ENCODE assay signal across 8 cellular contexts in the genomic region with DNA sequence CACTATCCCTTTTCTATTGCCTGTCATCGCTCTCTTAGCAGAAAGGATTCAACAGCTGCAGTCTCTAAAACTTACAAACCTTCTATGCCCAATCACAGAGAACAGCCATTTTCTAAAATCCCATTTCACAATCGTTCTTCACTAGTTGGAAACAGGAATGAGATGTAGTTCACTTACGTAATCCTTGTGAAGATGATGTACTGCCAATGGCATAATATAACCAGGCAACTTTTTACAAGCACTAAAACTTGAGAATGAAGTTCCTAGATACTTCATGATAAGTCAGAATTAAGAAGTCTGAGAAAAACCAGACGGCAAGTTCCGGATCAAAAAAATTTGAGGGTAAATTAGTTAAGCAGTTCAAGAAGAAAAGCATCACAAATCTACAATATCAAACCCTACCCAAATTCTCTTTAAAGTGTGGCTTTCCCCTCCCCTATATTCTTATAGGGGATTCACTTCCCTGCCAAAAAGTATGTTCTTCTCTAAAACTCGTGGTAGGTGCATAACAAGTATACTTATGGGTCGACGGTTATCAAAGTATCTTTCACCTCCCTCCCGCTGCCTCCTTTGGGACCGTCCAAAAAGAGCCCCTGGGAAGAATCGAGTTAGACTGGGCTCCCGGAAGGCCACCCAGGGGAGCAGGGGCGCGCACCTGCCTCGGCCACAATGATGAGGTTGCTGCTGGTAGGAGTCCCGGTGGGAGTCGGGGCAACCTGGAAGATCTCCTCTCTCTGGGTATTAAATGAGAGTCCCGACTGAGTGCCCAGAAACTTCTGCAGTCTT. TPM values are rescaled to one million over a fixed set of nuclear protein-coding genes. Genes with fewer than 3 reads are reported as not detected.
DNase-seq lines count a peak whose midpoint lies in the region; ATAC-seq, FAIRE-seq and TF ChIP-seq lines count a peak whose summit lies in the region.

No MANE protein-coding gene starts in this region.

- intact Hi-C loops in adrenal gland (cut with DNase I) = loop anchor here in 1 of 2 donors (10.0 kb wide), 1 partner anchor 53 kb away; a partner anchor contains a TSS

- H3K27ac Mint-ChIP-seq in immature natural killer cell = peak overlapping the region; percentile 84 to 96 (median 89)
- peak overlapping the region; percentile 88 for H3K27ac Mint-ChIP-seq in stimulated activated naive CD8-positive, alpha-beta T cell treated with anti-CD3 and anti-CD28 coated beads, Interleukin-15, Interleukin-2, amounts not matched to agents 100 ng/mL and 50 ng/mL, for 24 hours

- peaks cover 35 to 60% of the 10 kb centered on the region in 2 donors for H3K4me1 Mint-ChIP-seq in immature natural killer cell
- peaks cover 54% of the 10 kb centered on the region for H3K4me1 Mint-ChIP-seq in stimulated activated naive CD8-positive, alpha-beta T cell treated with anti-CD3 and anti-CD28 coated beads, Interleukin-15, Interleukin-2, amounts not matched to agents 100 ng/mL and 50 ng/mL, for 24 hours (ENCODE audit: low read depth)

- TF ChIP-seq CTCF in GM12864 (IDR thresholded peaks at IDR 0.05; ENCODE audit: low read depth, low read length, missing control alignments) = no peak
- TF ChIP-seq CTCF in KMS-11 (conservative IDR thresholded peaks at IDR 0.05; ENCODE audit: low read depth, low read length) = no peak
- no peak for TF ChIP-seq CTCF in adrenal gland (IDR thresholded peaks at IDR 0.05)

- 0 out of 2 replicates have a peak, but pooled peaks cover 9% of the 10 kb centered on the region for H3K79me2 ChIP-seq in KMS-11 (ENCODE audit: insufficient read depth, low read depth)

- H3K9me3 ChIP-seq in adrenal gland (replicated peaks in 1 of 3) = no peaks in the 10 kb centered on the region

- H2AFZ ChIP-seq in KMS-11 (ENCODE audit: low read depth) = peak overlapping the region; percentile 78; the same call in 1 of the 2 replicates

- H3K4me1 ChIP-seq in KMS-11 (ENCODE audit: low read depth, poor library complexity, severe bottlenecking) = peaks cover 10% of the 10 kb centered on the region
- H3K4me1 ChIP-seq in adrenal gland (replicated peaks in 1 of 2) = peaks cover 0 to 24% of the 10 kb centered on the region in 2 donors

- H3K4me3 ChIP-seq in GM12864 (ENCODE audit: low read depth, low read length) (peak overlapping the region; percentile 81), KMS-11 (IDR thresholded peaks at IDR 0.05; ENCODE audit: insufficient read depth, low read depth, low read length) (no peak overlapping the region), adrenal gland (peak overlapping the region; percentile 39 to 97 (median 53))

- H3K27ac ChIP-seq in KMS-11 = no peak overlapping the region
- peak overlapping the region in 4 of 5 donors; percentile 14 to 86 (median 64) for H3K27ac ChIP-seq in adrenal gland

- DNase-seq in GM12864 (ENCODE audit: low read depth) (no peak), adrenal gland (no peak), immature natural killer cell (no peak), cerebellum (ENCODE audit: low spot score) (no peak), urothelium cell line (ENCODE audit: low spot score) (no peak)

- FAIRE-seq in urothelium cell line (lab: Jason Lieb, UNC) = no peak

- H3K9ac ChIP-seq in KMS-11 = peak overlapping the region; percentile 56; the same call in 1 of the 2 replicates

- no peaks in the 10 kb centered on the region for H3K27me3 ChIP-seq in KMS-11 (ENCODE audit: insufficient read depth, low read depth)
- H3K27me3 ChIP-seq in adrenal gland = no peaks in the 10 kb centered on the region

- H3K4me2 ChIP-seq in KMS-11 = peak overlapping the region; percentile 55

- H3K9me3 Mint-ChIP-seq in immature natural killer cell = no peaks in the 10 kb centered on the region
- H3K9me3 Mint-ChIP-seq in stimulated activated naive CD8-positive, alpha-beta T cell treated with anti-CD3 and anti-CD28 coated beads, Interleukin-15, Interleukin-2, amounts not matched to agents 100 ng/mL and 50 ng/mL, for 24 hours = peaks cover 4% of the 10 kb centered on the region

- H3K36me3 ChIP-seq in KMS-11 (ENCODE audit: insufficient read depth) (no peaks in the 10 kb centered on the region), adrenal gland (replicated peaks in 1 of 2) (no peaks in the 10 kb centered on the region)

- H3K36me3 Mint-ChIP-seq in immature natural killer cell = no peaks in the 10 kb centered on the region
- H3K36me3 Mint-ChIP-seq in stimulated activated naive CD8-positive, alpha-beta T cell treated with anti-CD3 and anti-CD28 coated beads, Interleukin-15, Interleukin-2, amounts not matched to agents 100 ng/mL and 50 ng/mL, for 24 hours (ENCODE audit: low read depth) = peaks cover 27% of the 10 kb centered on the region

- no peak for TF ChIP-seq POLR2A in adrenal gland (IDR thresholded peaks at IDR 0.05)

- 20 to 25% (median 21%) methylated on average over 17 to 18 of the region's 18 CpGs for WGBS in adrenal gland, 4 donors

- peaks cover 8 to 21% (median 16%) of the 10 kb centered on the region in 3 donors for H3K27me3 Mint-ChIP-seq in immature natural killer cell (ENCODE audit: low read depth in 3 of 3)
- peaks cover 4% of the 10 kb centered on the region for H3K27me3 Mint-ChIP-seq in stimulated activated naive CD8-positive, alpha-beta T cell treated with anti-CD3 and anti-CD28 coated beads, Interleukin-15, Interleukin-2, amounts not matched to agents 100 ng/mL and 50 ng/mL, for 24 hours

- peak; percentile 16 for ATAC-seq in GM21717 (IDR thresholded peaks at IDR 0.05; ENCODE audit: unreplicated experiment)

- peak overlapping the region; percentile 90 to 99 (median 96) for H3K4me3 Mint-ChIP-seq in immature natural killer cell
- H3K4me3 Mint-ChIP-seq in stimulated activated naive CD8-positive, alpha-beta T cell treated with anti-CD3 and anti-CD28 coated beads, Interleukin-15, Interleukin-2, amounts not matched to agents 100 ng/mL and 50 ng/mL, for 24 hours = peak overlapping the region; percentile 91

- no peaks in the 10 kb centered on the region for H4K20me1 ChIP-seq in KMS-11 (ENCODE audit: insufficient read depth)

RNA-seq across cellular contexts. Expression of a gene that starts 0.7 kb away (rescaled TPM):
- total RNA-seq in adrenal gland (10 to 100 TPM in 7 of 8 donors, 1 to 10 TPM in 1; 5.0 to 24.8 (median 19.2) TPM), cerebellum (49.1 TPM)
- polyA plus RNA-seq in adrenal gland (10 to 100 TPM in 1 of 3 donors, 1 to 10 TPM in 2; 3.7 to 25.9 (median 8.1) TPM), immature natural killer cell (1 to 10 TPM in 2 of 3 donors, not detected in 1; 2.8 to 5.9 TPM)

RNA-seq across cellular contexts. Expression of a gene that starts 55.8 kb away (rescaled TPM):
- 10 to 100 TPM in 3 of 8 donors, 1 to 10 TPM in 4, under 1 TPM in 1; 0.97 to 13.3 (median 5.6) TPM for total RNA-seq in adrenal gland
- polyA plus RNA-seq in adrenal gland = 1 to 10 TPM; 3.6 to 7.2 (median 4.0) TPM
- 10 to 100 TPM in 2 of 3 donors, 1 to 10 TPM in 1; 8.5 to 15.5 (median 11.7) TPM for polyA plus RNA-seq in immature natural killer cell
- total RNA-seq in cerebellum = 15.3 TPM

RNA-seq across cellular contexts. Expression of a gene that starts 56.1 kb away (rescaled TPM):
- total RNA-seq in adrenal gland = 10 to 100 TPM; 27.7 to 49.2 (median 39.8) TPM
- polyA plus RNA-seq in adrenal gland = 10 to 100 TPM; 13.8 to 42.8 (median 16.3) TPM
- polyA plus RNA-seq in immature natural killer cell = 10 to 100 TPM; 25.0 to 64.1 (median 36.1) TPM
- total RNA-seq in cerebellum = 123 TPM
